Comparison of ENCODE assay signal across 1 cellular context in genomic region chr14:32331227-32331597, GRCh38.
TF ChIP-seq lines count a peak whose summit lies in the region.

No MANE protein-coding gene starts in this region.

TF ChIP-seq in WTC11, 78 proteins besides CTCF, POLR2A, EP300 and RAD21 (continued from another document):
- TF ChIP-seq, protein P1, sequence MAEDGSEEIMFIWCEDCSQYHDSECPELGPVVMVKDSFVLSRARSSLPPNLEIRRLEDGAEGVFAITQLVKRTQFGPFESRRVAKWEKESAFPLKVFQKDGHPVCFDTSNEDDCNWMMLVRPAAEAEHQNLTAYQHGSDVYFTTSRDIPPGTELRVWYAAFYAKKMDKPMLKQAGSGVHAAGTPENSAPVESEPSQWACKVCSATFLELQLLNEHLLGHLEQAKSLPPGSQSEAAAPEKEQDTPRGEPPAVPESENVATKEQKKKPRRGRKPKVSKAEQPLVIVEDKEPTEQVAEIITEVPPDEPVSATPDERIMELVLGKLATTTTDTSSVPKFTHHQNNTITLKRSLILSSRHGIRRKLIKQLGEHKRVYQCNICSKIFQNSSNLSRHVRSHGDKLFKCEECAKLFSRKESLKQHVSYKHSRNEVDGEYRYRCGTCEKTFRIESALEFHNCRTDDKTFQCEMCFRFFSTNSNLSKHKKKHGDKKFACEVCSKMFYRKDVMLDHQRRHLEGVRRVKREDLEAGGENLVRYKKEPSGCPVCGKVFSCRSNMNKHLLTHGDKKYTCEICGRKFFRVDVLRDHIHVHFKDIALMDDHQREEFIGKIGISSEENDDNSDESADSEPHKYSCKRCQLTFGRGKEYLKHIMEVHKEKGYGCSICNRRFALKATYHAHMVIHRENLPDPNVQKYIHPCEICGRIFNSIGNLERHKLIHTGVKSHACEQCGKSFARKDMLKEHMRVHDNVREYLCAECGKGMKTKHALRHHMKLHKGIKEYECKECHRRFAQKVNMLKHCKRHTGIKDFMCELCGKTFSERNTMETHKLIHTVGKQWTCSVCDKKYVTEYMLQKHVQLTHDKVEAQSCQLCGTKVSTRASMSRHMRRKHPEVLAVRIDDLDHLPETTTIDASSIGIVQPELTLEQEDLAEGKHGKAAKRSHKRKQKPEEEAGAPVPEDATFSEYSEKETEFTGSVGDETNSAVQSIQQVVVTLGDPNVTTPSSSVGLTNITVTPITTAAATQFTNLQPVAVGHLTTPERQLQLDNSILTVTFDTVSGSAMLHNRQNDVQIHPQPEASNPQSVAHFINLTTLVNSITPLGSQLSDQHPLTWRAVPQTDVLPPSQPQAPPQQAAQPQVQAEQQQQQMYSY (CRISPR knock-in tag; IDR thresholded peaks at IDR 0.05) = no peak
- TF ChIP-seq NR1H2 (CRISPR knock-in tag; IDR thresholded peaks at IDR 0.05) (no peak), ZNF263 (CRISPR knock-in tag; IDR thresholded peaks at IDR 0.05; ENCODE audit: low read depth) (no peak), HMGA2 (CRISPR knock-in tag; IDR thresholded peaks at IDR 0.05) (no peak), FOXJ3 (CRISPR knock-in tag; IDR thresholded peaks at IDR 0.05; ENCODE audit: borderline replicate concordance) (no peak), JAZF1 (CRISPR knock-in tag; IDR thresholded peaks at IDR 0.05) (no peak), E2F4 (CRISPR knock-in tag; IDR thresholded peaks at IDR 0.05; ENCODE audit: borderline replicate concordance, low read depth) (no peak), USF2 (CRISPR knock-in tag; IDR thresholded peaks at IDR 0.05) (no peak), AR (CRISPR knock-in tag; IDR thresholded peaks at IDR 0.05) (no peak), FOXP4 (CRISPR knock-in tag; IDR thresholded peaks at IDR 0.05) (no peak), SMAD3 (CRISPR knock-in tag; IDR thresholded peaks at IDR 0.05; ENCODE audit: borderline replicate concordance) (no peak), JUN (CRISPR knock-in tag; IDR thresholded peaks at IDR 0.05) (no peak), OVOL2 (CRISPR knock-in tag; IDR thresholded peaks at IDR 0.05; ENCODE audit: borderline replicate concordance) (no peak)
- TF ChIP-seq, protein P2, sequence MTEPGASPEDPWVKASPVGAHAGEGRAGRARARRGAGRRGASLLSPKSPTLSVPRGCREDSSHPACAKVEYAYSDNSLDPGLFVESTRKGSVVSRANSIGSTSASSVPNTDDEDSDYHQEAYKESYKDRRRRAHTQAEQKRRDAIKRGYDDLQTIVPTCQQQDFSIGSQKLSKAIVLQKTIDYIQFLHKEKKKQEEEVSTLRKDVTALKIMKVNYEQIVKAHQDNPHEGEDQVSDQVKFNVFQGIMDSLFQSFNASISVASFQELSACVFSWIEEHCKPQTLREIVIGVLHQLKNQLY (CRISPR knock-in tag; IDR thresholded peaks at IDR 0.05) = no peak
- TF ChIP-seq, protein P3, sequence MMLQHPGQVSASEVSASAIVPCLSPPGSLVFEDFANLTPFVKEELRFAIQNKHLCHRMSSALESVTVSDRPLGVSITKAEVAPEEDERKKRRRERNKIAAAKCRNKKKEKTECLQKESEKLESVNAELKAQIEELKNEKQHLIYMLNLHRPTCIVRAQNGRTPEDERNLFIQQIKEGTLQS (CRISPR knock-in tag; conservative IDR thresholded peaks at IDR 0.05) = no peak
- TF ChIP-seq, protein P4, sequence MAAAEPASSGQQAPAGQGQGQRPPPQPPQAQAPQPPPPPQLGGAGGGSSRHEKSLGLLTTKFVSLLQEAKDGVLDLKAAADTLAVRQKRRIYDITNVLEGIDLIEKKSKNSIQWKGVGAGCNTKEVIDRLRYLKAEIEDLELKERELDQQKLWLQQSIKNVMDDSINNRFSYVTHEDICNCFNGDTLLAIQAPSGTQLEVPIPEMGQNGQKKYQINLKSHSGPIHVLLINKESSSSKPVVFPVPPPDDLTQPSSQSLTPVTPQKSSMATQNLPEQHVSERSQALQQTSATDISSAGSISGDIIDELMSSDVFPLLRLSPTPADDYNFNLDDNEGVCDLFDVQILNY (CRISPR knock-in tag; IDR thresholded peaks at IDR 0.05) = no peak
